23 cellular contexts compared by ENCODE assay signal in genomic region chr2:172227719-172228118, GRCh38.
"Had no signal": no experiment of that assay in that cellular context is flagged by ENCODE, and none has a peak within 500 bp of the region (broad histone marks: within the 10 kb centered on the region; RNA-seq: fewer than 3 reads in every experiment).

No MANE protein-coding gene starts in this region.

- H3K4me3 Mint-ChIP-seq: activated CD4-positive, alpha-beta T cell treated with anti-CD3 and anti-CD28 coated beads, Interleukin-2, amount 10 ng/mL, durations not matched to agents 24 days and 14 days; activated CD8-positive, alpha-beta T cell treated with anti-CD3 and anti-CD28 coated beads, Interleukin-2, amount 10 ng/mL, durations not matched to agents 7 days and 5 days; activated naive CD8-positive, alpha-beta T cell; activated T-cell treated with anti-CD3 and anti-CD28 coated beads, Interleukin-2, amount 50 U/mL, for 72 hours; central memory CD8-positive, alpha-beta T cell had no signal

- H3K27ac Mint-ChIP-seq: activated CD4-positive, alpha-beta T cell treated with anti-CD3 and anti-CD28 coated beads, Interleukin-2, amount 10 ng/mL, durations not matched to agents 24 days and 14 days; activated CD8-positive, alpha-beta T cell treated with anti-CD3 and anti-CD28 coated beads, Interleukin-2, amount 10 ng/mL, durations not matched to agents 7 days and 5 days; activated naive CD8-positive, alpha-beta T cell; activated T-cell treated with anti-CD3 and anti-CD28 coated beads, Interleukin-2, amount 50 U/mL, for 72 hours had no signal

- DNase-seq: activated CD4-positive, alpha-beta T cell treated with anti-CD3 and anti-CD28 coated beads, Interleukin-2, amount 10 ng/mL, durations not matched to agents 24 days and 14 days; activated CD4-positive, CD25-positive, alpha-beta regulatory T cell; activated CD8-positive, alpha-beta memory T cell treated with anti-CD3 and anti-CD28 coated beads, Interleukin-2, amount 50 U/mL, for 4 hours; activated CD8-positive, alpha-beta T cell treated with anti-CD3 and anti-CD28 coated beads, Interleukin-2, amount 10 ng/mL, durations not matched to agents 7 days and 5 days; activated gamma-delta T cell; activated T-cell treated with anti-CD3 and anti-CD28 coated beads, Interleukin-2, amount 50 U/mL, for 72 hours; amniotic stem cell; body of pancreas; effector CD4-positive, alpha-beta T cell; heart left ventricle; mucosa of descending colon; naive thymus-derived CD4-positive, alpha-beta T cell; stimulated activated CD4-positive, alpha-beta T cell treated with anti-CD3 and anti-CD28 coated beads, Interleukin-2, amount 100 ng/mL, for 48 hours; stimulated activated naive CD4-positive, alpha-beta T cell treated with Interleukin-2 at 50 U/mL for 16 hours; substantia nigra; transverse colon had no signal

- H3K36me3 ChIP-seq: heart left ventricle, neutrophil, transverse colon had no signal

- H3K9me3 ChIP-seq: body of pancreas, heart left ventricle, mucosa of descending colon, neutrophil, transverse colon had no signal

- H3K27me3 ChIP-seq: body of pancreas, heart left ventricle, transverse colon had no signal

- FAIRE-seq: frontal cortex, TTC549 had no signal

- H3K4me3 ChIP-seq: body of pancreas, coronary artery, heart left ventricle, mucosa of descending colon, transverse colon had no signal

- ATAC-seq: activated CD8-positive, alpha-beta T cell treated with anti-CD3 and anti-CD28 coated beads, Interleukin-2, amount 10 ng/mL, durations not matched to agents 7 days and 5 days; activated T-cell treated with anti-CD3 and anti-CD28 coated beads, Interleukin-2, amount 50 U/mL, for 72 hours; body of pancreas; heart left ventricle; left lobe of liver; mucosa of descending colon; naive thymus-derived CD4-positive, alpha-beta T cell had no signal

- H3K9me3 Mint-ChIP-seq: activated CD4-positive, alpha-beta T cell treated with anti-CD3 and anti-CD28 coated beads, Interleukin-2, amount 10 ng/mL, durations not matched to agents 24 days and 14 days; activated T-cell treated with anti-CD3 and anti-CD28 coated beads, Interleukin-2, amount 50 U/mL, for 72 hours; central memory CD8-positive, alpha-beta T cell; naive thymus-derived CD4-positive, alpha-beta T cell had no signal

- H3K27me3 Mint-ChIP-seq: activated naive CD8-positive, alpha-beta T cell had no signal

- H3K4me1 Mint-ChIP-seq: central memory CD8-positive, alpha-beta T cell had no signal

- H3K27ac ChIP-seq: coronary artery, heart left ventricle, neutrophil had no signal

- H3K36me3 Mint-ChIP-seq: activated naive CD8-positive, alpha-beta T cell; naive thymus-derived CD4-positive, alpha-beta T cell had no signal
